Comparison of ENCODE assay signal across 10 cellular contexts in genomic region chr18:72692086-72692485, GRCh38.
DNase-seq lines count a peak whose midpoint lies in the region; TF ChIP-seq lines count a peak whose summit lies in the region.
"Had no signal": no experiment of that assay in that cellular context is flagged by ENCODE, and none has a peak within 500 bp of the region (broad histone marks: within the 10 kb centered on the region; RNA-seq: fewer than 3 reads in every experiment).

No MANE protein-coding gene starts in this region.

- no peak for TF ChIP-seq CTCF in hepatocyte (IDR thresholded peaks at IDR 0.05; ENCODE audit: poor library complexity)

- H3K4me1 ChIP-seq in hepatocyte (ENCODE audit: insufficient read depth) = peaks cover 10% of the 10 kb centered on the region
- H3K4me1 ChIP-seq in trophoblast cell (ENCODE audit: control insufficient read depth in 1 of 2, insufficient read depth in 2 of 2, low read length in 2 of 2) = peaks cover 4 to 7% of the 10 kb centered on the region in 2 experiments
- no peaks in the 10 kb centered on the region for H3K4me1 ChIP-seq in effector memory CD4-positive, alpha-beta T cell (ENCODE audit: control insufficient read depth, insufficient read depth, low read length, poor library complexity, severe bottlenecking)

- DNase-seq in H7 (peak; percentile 68), NCI-H69 (lab: John Stamatoyannopoulos, UW) (peak; percentile 86), hepatocyte (ENCODE audit: low spot score) (peak; percentile 37), trophoblast cell (no peak), NAMALWA (ENCODE audit: low spot score) (no peak)
- DNase-seq in stimulated activated CD8-positive, alpha-beta memory T cell treated with anti-CD3 and anti-CD28 coated beads, Interleukin-4, amount 100 ng/mL, for 48 hours = no peak
- no peak for DNase-seq in effector memory CD4-positive, alpha-beta T cell
- DNase-seq in stimulated activated naive CD4-positive, alpha-beta T cell treated with Interleukin-2 at 50 U/mL for 16 hours (lab: John Stamatoyannopoulos, UW) = no peak
- DNase-seq: activated effector memory CD4-positive, alpha-beta T cell treated with anti-CD3 and anti-CD28 coated beads, Interleukin-2, amount 50 U/mL, for 16 hours; cerebellar nuclear complex had no signal

- H4K12ac ChIP-seq in trophoblast cell (ENCODE audit: low read depth, low read length) = no peak overlapping the region

- no peak overlapping the region for H2BK12ac ChIP-seq in trophoblast cell (ENCODE audit: low read length)

- no peak overlapping the region for H4K91ac ChIP-seq in trophoblast cell (ENCODE audit: low read depth, low read length)

- H3K27ac ChIP-seq in hepatocyte = no peak overlapping the region
- no peak overlapping the region for H3K27ac ChIP-seq in trophoblast cell (ENCODE audit: low read depth, low read length)
- H3K27ac ChIP-seq in effector memory CD4-positive, alpha-beta T cell (ENCODE audit: insufficient read depth, low read length, poor library complexity, severe bottlenecking) = no peak overlapping the region

- H4K8ac ChIP-seq in trophoblast cell (ENCODE audit: low read depth, low read length) = peak overlapping the region; percentile 72

- H2AFZ ChIP-seq in hepatocyte (peak overlapping the region; percentile 49), trophoblast cell (ENCODE audit: insufficient read depth, low read length, poor library complexity) (peak overlapping the region; percentile 4)

- H2BK5ac ChIP-seq in trophoblast cell (ENCODE audit: low read depth, low read length, poor library complexity) = no peak overlapping the region

- H4K20me1 ChIP-seq in hepatocyte (ENCODE audit: insufficient read depth, poor library complexity, severe bottlenecking) = no peaks in the 10 kb centered on the region

- no peaks in the 10 kb centered on the region for H3K9me2 ChIP-seq in hepatocyte (replicated peaks; ENCODE audit: insufficient read depth)

- no peak overlapping the region for H3K9ac ChIP-seq in trophoblast cell (ENCODE audit: low read length)

- H3K4ac ChIP-seq in trophoblast cell (ENCODE audit: low read depth, low read length) = no peak overlapping the region

- no peak overlapping the region for H2AK5ac ChIP-seq in trophoblast cell (ENCODE audit: low read length)

- H3K4me2 ChIP-seq in hepatocyte (peak overlapping the region; percentile 72), trophoblast cell (ENCODE audit: low read length) (peak overlapping the region; percentile 64)

- H2BK120ac ChIP-seq in trophoblast cell (ENCODE audit: insufficient read depth, low read length, poor library complexity) = no peak overlapping the region

- no peaks in the 10 kb centered on the region for H3K79me2 ChIP-seq in hepatocyte
- H3K79me2 ChIP-seq in trophoblast cell (ENCODE audit: control insufficient read depth, insufficient read depth, low read length, poor library complexity) = no peaks in the 10 kb centered on the region

- H3K14ac ChIP-seq in trophoblast cell (ENCODE audit: low read length) = no peak overlapping the region

- no peaks in the 10 kb centered on the region for H3K36me3 ChIP-seq in H7 (replicated peaks; ENCODE audit: control insufficient read depth, insufficient read depth, low read length)
- no peaks in the 10 kb centered on the region for H3K36me3 ChIP-seq in hepatocyte (replicated peaks; ENCODE audit: insufficient read depth, low read depth)
- no peaks in the 10 kb centered on the region for H3K36me3 ChIP-seq in trophoblast cell (ENCODE audit: control insufficient read depth in 1 of 2, insufficient read depth in 2 of 2, low read length in 2 of 2)
- H3K36me3 ChIP-seq in effector memory CD4-positive, alpha-beta T cell (ENCODE audit: control insufficient read depth, insufficient read depth, low read length) = no peaks in the 10 kb centered on the region

- no peak overlapping the region for H3K18ac ChIP-seq in trophoblast cell (ENCODE audit: low read length)

- H3K9me3 ChIP-seq in hepatocyte (ENCODE audit: low read depth) = no peaks in the 10 kb centered on the region
- no peaks in the 10 kb centered on the region for H3K9me3 ChIP-seq in trophoblast cell (ENCODE audit: insufficient read depth, low read depth, low read length)
- no peaks in the 10 kb centered on the region for H3K9me3 ChIP-seq in effector memory CD4-positive, alpha-beta T cell (ENCODE audit: control insufficient read depth, low read length)

- H3K23ac ChIP-seq in trophoblast cell (ENCODE audit: low read length) = no peak overlapping the region

- H3K4me3 ChIP-seq in H7 (ENCODE audit: insufficient read depth, low read depth, low read length) = no peak overlapping the region
- H3K4me3 ChIP-seq in hepatocyte = no peak overlapping the region
- H3K4me3 ChIP-seq in trophoblast cell (ENCODE audit: low read depth, low read length) = no peak overlapping the region
- H3K4me3 ChIP-seq in effector memory CD4-positive, alpha-beta T cell (ENCODE audit: insufficient read depth, low read depth, low read length, poor library complexity, severe bottlenecking) = no peak overlapping the region

- H3K79me1 ChIP-seq in trophoblast cell (ENCODE audit: low read length) = peaks cover 4% of the 10 kb centered on the region

- WGBS in hepatocyte (ENCODE audit: low lambda C conversion rate, missing lambda C conversion rate) = 3% methylated on average over 8 of the region's 16 CpGs
- WGBS in trophoblast cell (ENCODE audit: extremely low coverage, insufficient coverage, insufficient read length) = no CpG with 5 or more reads among the region's 16 CpGs

- no peaks in the 10 kb centered on the region for H3K27me3 ChIP-seq in H7 (ENCODE audit: control insufficient read depth, insufficient read depth, low read length)
- no peaks in the 10 kb centered on the region for H3K27me3 ChIP-seq in hepatocyte
- no peaks in the 10 kb centered on the region for H3K27me3 ChIP-seq in trophoblast cell (ENCODE audit: insufficient read depth, low read length)
- no peaks in the 10 kb centered on the region for H3K27me3 ChIP-seq in effector memory CD4-positive, alpha-beta T cell (replicated peaks; ENCODE audit: control insufficient read depth, insufficient read depth, low read length, poor library complexity, severe bottlenecking)

Comparison
In these comparisons a context has a peak if more than half of its experiments do, and no peak if none do; other contexts are left out.
1. DNase-seq: peak in H7 (single experiment), NCI-H69 (single experiment) and hepatocyte (single experiment); none in trophoblast cell (0 of 2), stimulated activated CD8-positive, alpha-beta memory T cell treated with anti-CD3 and anti-CD28 coated beads, Interleukin-4, amount 100 ng/mL, for 48 hours (single experiment), NAMALWA (single experiment), effector memory CD4-positive, alpha-beta T cell (0 of 3) and stimulated activated naive CD4-positive, alpha-beta T cell treated with Interleukin-2 at 50 U/mL for 16 hours (single experiment).